In genomic region chr13:47999973-48000372, GRCh38 we compare ENCODE assay signal across 8 cellular contexts. TPM values are rescaled to one million over a fixed set of nuclear protein-coding genes. Genes with fewer than 3 reads are reported as not detected.
DNase-seq lines count a peak whose midpoint lies in the region; ATAC-seq and TF ChIP-seq lines count a peak whose summit lies in the region.

No MANE protein-coding gene starts in this region.

- peaks cover 2% of the 10 kb centered on the region; the same call in 1 of the 2 replicates for H3K4me1 ChIP-seq in SJCRH30

- no peak for DNase-seq in GM12864 (ENCODE audit: low read depth)
- no peak for DNase-seq in SJCRH30
- DNase-seq in fibroblast of pulmonary artery (ENCODE audit: low read depth), result no peak
- DNase-seq in retinal pigment epithelial cell (ENCODE audit: low read depth), result no peak
- DNase-seq in hippocampal formation (lab: John Stamatoyannopoulos, UW), result no peak
- DNase-seq in NCI-H2081 treated with DMSO at 0.1 percent for 48 hours (lab: John Stamatoyannopoulos, UW), result no peak

- H3K4me3 ChIP-seq in GM12864 (ENCODE audit: low read depth, low read length), result peak overlapping the region; percentile 99
- H3K4me3 ChIP-seq in SJCRH30, result peak overlapping the region; percentile 96
- H3K4me3 ChIP-seq in fibroblast of pulmonary artery (replicated peaks; ENCODE audit: low read depth, low read length), result peak overlapping the region; percentile 85
- peak overlapping the region; percentile 97 for H3K4me3 ChIP-seq in retinal pigment epithelial cell (ENCODE audit: low read length)

- H3K36me3 ChIP-seq in SJCRH30, result peaks cover 24% of the 10 kb centered on the region

- TF ChIP-seq CTCF in GM12864 (IDR thresholded peaks at IDR 0.05; ENCODE audit: low read depth, low read length, missing control alignments) (no peak), fibroblast of pulmonary artery (IDR thresholded peaks at IDR 0.05; ENCODE audit: low read length, missing control alignments) (no peak), retinal pigment epithelial cell (conservative IDR thresholded peaks at IDR 0.05; ENCODE audit: low read depth, low read length) (no peak)

- ATAC-seq in GM19397 (IDR thresholded peaks at IDR 0.05; ENCODE audit: unreplicated experiment), result no peak
- no peak for ATAC-seq in GM18873 (IDR thresholded peaks at IDR 0.05; ENCODE audit: low FRiP score, unreplicated experiment)

- no peak overlapping the region for H3K27ac ChIP-seq in SJCRH30

- H3K27me3 ChIP-seq in SJCRH30, result no peaks in the 10 kb centered on the region

- no peaks in the 10 kb centered on the region for H3K9me3 ChIP-seq in SJCRH30 (replicated peaks)

RNA-seq across cellular contexts. Expression of gene SUCLA2, which starts 1.1 kb away (rescaled TPM):
- total RNA-seq in SJCRH30 (2014; rRNA removed; shearing (Covaris generic)), result 78.4 and 97.5 TPM in 2 replicates

RNA-seq across cellular contexts. Expression of gene NUDT15, which starts 37.6 kb away (rescaled TPM):
- 44.1 and 44.4 TPM in 2 replicates for total RNA-seq in SJCRH30 (2014; rRNA removed; shearing (Covaris generic))
